ENCODE assay signal across 12 cellular contexts in the genomic region with DNA sequence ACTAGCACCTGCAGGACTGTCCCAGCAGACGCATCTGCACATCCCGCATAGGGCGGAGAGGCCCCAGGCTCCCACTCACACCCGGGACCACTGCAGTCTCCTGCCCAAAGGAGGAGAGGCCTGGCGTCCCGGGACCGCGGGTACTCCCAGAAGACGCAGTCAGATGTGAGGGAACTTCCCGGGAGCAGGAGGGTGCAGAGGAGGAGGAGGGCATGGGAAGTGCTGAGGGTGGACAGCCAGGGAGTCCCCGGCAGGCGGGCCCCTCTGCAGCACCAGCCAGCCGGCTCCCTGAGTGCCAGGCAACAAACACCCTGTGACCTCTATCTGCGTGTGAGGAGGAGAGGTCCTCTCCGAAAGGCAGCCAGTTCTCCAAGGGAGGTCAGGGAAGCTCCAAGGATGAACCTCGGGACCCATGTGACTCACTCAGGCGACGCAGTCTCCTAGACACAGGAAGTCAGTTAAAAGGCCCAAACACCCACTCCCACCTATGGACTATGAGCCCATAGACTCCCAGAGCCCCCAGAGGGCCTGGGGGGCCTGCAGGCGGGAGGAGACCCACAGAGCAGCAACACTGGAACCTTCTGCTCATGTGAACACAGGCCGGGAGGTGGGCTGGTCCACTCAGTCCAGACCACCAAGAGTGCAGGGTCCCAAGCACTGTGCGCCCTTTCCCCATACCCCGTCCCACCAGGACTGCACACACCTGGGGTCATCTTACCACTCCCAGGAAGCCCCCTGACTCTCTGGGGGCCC. TPM values are rescaled to one million over a fixed set of nuclear protein-coding genes. Genes with fewer than 3 reads are reported as not detected.
A peak's percentile ranks its signal among the peaks of the same experiment; 100 is the strongest.
DNase-seq lines count a peak whose midpoint lies in the region; ATAC-seq and TF ChIP-seq lines count a peak whose summit lies in the region.
"Had no signal": no experiment of that assay in that cellular context is flagged by ENCODE, and none has a peak within 500 bp of the region (broad histone marks: within the 10 kb centered on the region; RNA-seq: fewer than 3 reads in every experiment).

No MANE protein-coding gene starts in this region.

- H3K4me3 ChIP-seq in A673 (ENCODE audit: low read depth, low read length, poor library complexity, severe bottlenecking) = no peak overlapping the region
- no peak overlapping the region for H3K4me3 ChIP-seq in HAP-1

- CTCF ChIA-PET in A673 (lab: Charles Lee) = no interaction called here

- in situ Hi-C loops in HAP-1 (cut with MboI; ENCODE audit: low sequenced_read_pairs) = no loop called here

- H3K27ac Mint-ChIP-seq in glutamatergic neuron (ENCODE audit: unreplicated experiment) (peak overlapping the region; percentile 88), osteocyte (ENCODE audit: unreplicated experiment) (peak overlapping the region; percentile 55)
- no peak overlapping the region for H3K27ac Mint-ChIP-seq in natural killer cell treated with Interleukin-12 subunit alpha and Interleukin-12 subunit beta and Interleukin-15 and Interleukin-18, amount 100 ng/mL, for 72 hours

- H3K27me3 ChIP-seq in A673 (replicated peaks; ENCODE audit: insufficient read depth, low read depth, low read length, poor library complexity) = no peaks in the 10 kb centered on the region
- H3K27me3 ChIP-seq in HAP-1 (ENCODE audit: low read depth) = no peaks in the 10 kb centered on the region

- H3K4me1 Mint-ChIP-seq in glutamatergic neuron (ENCODE audit: low read depth, unreplicated experiment) = peaks cover 35% of the 10 kb centered on the region
- H3K4me1 Mint-ChIP-seq in osteocyte (ENCODE audit: unreplicated experiment) = peaks cover 70% of the 10 kb centered on the region
- peaks cover 0 to 5% of the 10 kb centered on the region in 2 donors for H3K4me1 Mint-ChIP-seq in natural killer cell treated with Interleukin-12 subunit alpha and Interleukin-12 subunit beta and Interleukin-15 and Interleukin-18, amount 100 ng/mL, for 72 hours (ENCODE audit: low read depth in 2 of 2)

- POLR2A ChIA-PET in A673 (lab: Charles Lee; ENCODE audit: low non-redundant PET) = no interaction called here

- peaks cover 11% of the 10 kb centered on the region for H3K36me3 Mint-ChIP-seq in glutamatergic neuron (ENCODE audit: unreplicated experiment)
- peaks cover 7% of the 10 kb centered on the region for H3K36me3 Mint-ChIP-seq in osteocyte (ENCODE audit: unreplicated experiment)
- H3K36me3 Mint-ChIP-seq in natural killer cell treated with Interleukin-12 subunit alpha and Interleukin-12 subunit beta and Interleukin-15 and Interleukin-18, amount 100 ng/mL, for 72 hours = no peaks in the 10 kb centered on the region
- H3K36me3 Mint-ChIP-seq: naive thymus-derived CD4-positive, alpha-beta T cell had no signal

- peaks cover 14% of the 10 kb centered on the region for H3K9me3 Mint-ChIP-seq in glutamatergic neuron (ENCODE audit: unreplicated experiment)
- H3K9me3 Mint-ChIP-seq in osteocyte (ENCODE audit: unreplicated experiment) = peaks cover 2% of the 10 kb centered on the region
- no peaks in the 10 kb centered on the region for H3K9me3 Mint-ChIP-seq in natural killer cell treated with Interleukin-12 subunit alpha and Interleukin-12 subunit beta and Interleukin-15 and Interleukin-18, amount 100 ng/mL, for 72 hours

- peak overlapping the region; percentile 97 for H3K4me3 Mint-ChIP-seq in glutamatergic neuron (ENCODE audit: unreplicated experiment)
- H3K4me3 Mint-ChIP-seq in osteocyte (ENCODE audit: unreplicated experiment) = no peak overlapping the region
- no peak overlapping the region for H3K4me3 Mint-ChIP-seq in natural killer cell treated with Interleukin-12 subunit alpha and Interleukin-12 subunit beta and Interleukin-15 and Interleukin-18, amount 100 ng/mL, for 72 hours

- H3K9me3 ChIP-seq in A673 (ENCODE audit: low read depth, low read length, poor library complexity, severe bottlenecking) (peaks cover 11% of the 10 kb centered on the region), HAP-1 (no peaks in the 10 kb centered on the region)

- H3K36me3 ChIP-seq in A673 (ENCODE audit: insufficient read depth, low read length, poor library complexity, severe bottlenecking) (peaks cover 12% of the 10 kb centered on the region), HAP-1 (replicated peaks) (no peaks in the 10 kb centered on the region)

- BruUV-seq in A673 (replicated peaks; lab: Mats Ljungman, UMichigan) = no TSS peak

- H3K27me3 Mint-ChIP-seq in glutamatergic neuron (ENCODE audit: unreplicated experiment) (peaks cover 15% of the 10 kb centered on the region), osteocyte (ENCODE audit: unreplicated experiment) (no peaks in the 10 kb centered on the region)
- peaks cover 8% of the 10 kb centered on the region in 2 donors for H3K27me3 Mint-ChIP-seq in natural killer cell treated with Interleukin-12 subunit alpha and Interleukin-12 subunit beta and Interleukin-15 and Interleukin-18, amount 100 ng/mL, for 72 hours

- peak overlapping the region; percentile 62 for H3K27ac ChIP-seq in A673 (ENCODE audit: low read depth, low read length, poor library complexity, severe bottlenecking)

- no peak for TF ChIP-seq CTCF in A673 (conservative IDR thresholded peaks at IDR 0.05; ENCODE audit: low read depth, low read length)
- TF ChIP-seq CTCF in glutamatergic neuron (IDR thresholded peaks at IDR 0.05; ENCODE audit: partially characterized antibody, unreplicated experiment) = no peak
- TF ChIP-seq CTCF in osteocyte (IDR thresholded peaks at IDR 0.05) = no peak

- no peak for ATAC-seq in natural killer cell treated with Interleukin-12 subunit alpha and Interleukin-12 subunit beta and Interleukin-15 and Interleukin-18, amount 100 ng/mL, for 72 hours
- no peak for ATAC-seq in HG03097 (IDR thresholded peaks at IDR 0.05; ENCODE audit: low FRiP score, unreplicated experiment)
- ATAC-seq: naive thymus-derived CD4-positive, alpha-beta T cell had no signal

- H3K4me1 ChIP-seq in A673 (ENCODE audit: insufficient read depth, low read length, poor library complexity, severe bottlenecking) (peaks cover 30% of the 10 kb centered on the region), HAP-1 (no peaks in the 10 kb centered on the region)

- no peak for DNase-seq in A673 (ENCODE audit: low spot score)
- peak; percentile 83 for DNase-seq in RPMI7951 (ENCODE audit: low read depth)
- DNase-seq in glutamatergic neuron = no peak
- peak; percentile 76 for DNase-seq in osteocyte (ENCODE audit: extremely low spot score, unreplicated experiment)
- no peak for DNase-seq in natural killer cell treated with Interleukin-12 subunit alpha and Interleukin-12 subunit beta and Interleukin-15 and Interleukin-18, amount 100 ng/mL, for 72 hours (ENCODE audit: low spot score)
- no peak for DNase-seq in SIG-M5 treated with dmso at 0.1 percent for 504 hours (lab: John Stamatoyannopoulos, UW; ENCODE audit: unreplicated experiment)
- DNase-seq in HAP-1 (ENCODE audit: low spot score in 2 of 2) = no peak
- DNase-seq: amygdala; naive thymus-derived CD4-positive, alpha-beta T cell; NCI-H1417; T1000 had no signal

- intact Hi-C loops in A673 (cut with micrococcal nuclease; ENCODE audit: unreplicated experiment) = loop anchor here (5.0 kb wide), 1 partner anchor 33 kb away; no protein-coding TSS in a partner anchor

RNA-seq across cellular contexts. Expression of gene PXDN, which starts 4.2 kb away (rescaled TPM):
- total RNA-seq in A673 (2021) (162 and 175 TPM in 2 replicates), glutamatergic neuron (ENCODE audit: unreplicated experiment) (226 TPM), osteocyte (459 and 488 TPM in 2 replicates)
- total RNA-seq in RPMI7951 (2014; rRNA removed; shearing (Covaris generic)) = 272 and 304 TPM in 2 replicates
- 1 to 10 TPM; 3.4 to 3.6 TPM for total RNA-seq in natural killer cell treated with Interleukin-12 subunit alpha and Interleukin-12 subunit beta and Interleukin-15 and Interleukin-18, amount 100 ng/mL, for 72 hours

Comparison
In these comparisons a context has a peak if more than half of its experiments do, and no peak if none do; other contexts are left out.
1. DNase-seq: peak in RPMI7951 (single experiment) and osteocyte (single experiment); none in A673 (single experiment), glutamatergic neuron (single experiment), natural killer cell treated with Interleukin-12 subunit alpha and Interleukin-12 subunit beta and Interleukin-15 and Interleukin-18, amount 100 ng/mL, for 72 hours (single experiment), SIG-M5 treated with dmso at 0.1 percent for 504 hours (single experiment) and HAP-1 (0 of 2).
2. H3K27ac Mint-ChIP-seq: peak in glutamatergic neuron (single experiment) and osteocyte (single experiment); none in natural killer cell treated with Interleukin-12 subunit alpha and Interleukin-12 subunit beta and Interleukin-15 and Interleukin-18, amount 100 ng/mL, for 72 hours (0 of 2).
3. RNA of gene PXDN, which starts 4.2 kb away (total RNA-seq): 459 to 488 TPM in osteocyte, 272 to 304 TPM in RPMI7951, 226 TPM in glutamatergic neuron (single experiment) and 162 to 175 TPM in A673; 3.4 to 3.6 TPM in natural killer cell treated with Interleukin-12 subunit alpha and Interleukin-12 subunit beta and Interleukin-15 and Interleukin-18, amount 100 ng/mL, for 72 hours; every median in the first group is over 10 times any median in the second.